ENCODE assay signal across 24 cellular contexts in genomic region chr16:11843206-11843605, GRCh38.
"Had no signal": no experiment of that assay in that cellular context is flagged by ENCODE, and none has a peak within 500 bp of the region (broad histone marks: within the 10 kb centered on the region; RNA-seq: fewer than 3 reads in every experiment).

No MANE protein-coding gene starts in this region.

- H3K9me3 ChIP-seq: MG63, SJSA1 had no signal

- H3K4me3 ChIP-seq: MG63, SJSA1, SK-N-MC had no signal

- DNase-seq: Karpas-422, KG1, MG63, NCI-H1092, NCI-H1105 treated with DMSO at 0.1 percent for 48 hours, NCI-H1417 treated with DMSO at 0.1 percent for 48 hours, NCI-H187, NCI-H2029, NCI-H2081 treated with DMSO at 0.1 percent for 48 hours, NCI-H2171, NCI-H226, NCI-H446, NCI-H510A, NCI-H524 treated with DMSO at 0.1 percent for 48 hours, NCI-H69, NCI-H774, Right ventricle myocardium superior, RPMI8226, SIG-M5 had no signal

- H3K27me3 ChIP-seq: MG63, SJSA1 had no signal

- H3K27ac ChIP-seq: HL-60, SJSA1, SK-N-MC had no signal

- FAIRE-seq: HTR-8/SVneo, RCC 7860 had no signal

- H3K4me1 ChIP-seq: SJSA1 had no signal
